In the genomic region with DNA sequence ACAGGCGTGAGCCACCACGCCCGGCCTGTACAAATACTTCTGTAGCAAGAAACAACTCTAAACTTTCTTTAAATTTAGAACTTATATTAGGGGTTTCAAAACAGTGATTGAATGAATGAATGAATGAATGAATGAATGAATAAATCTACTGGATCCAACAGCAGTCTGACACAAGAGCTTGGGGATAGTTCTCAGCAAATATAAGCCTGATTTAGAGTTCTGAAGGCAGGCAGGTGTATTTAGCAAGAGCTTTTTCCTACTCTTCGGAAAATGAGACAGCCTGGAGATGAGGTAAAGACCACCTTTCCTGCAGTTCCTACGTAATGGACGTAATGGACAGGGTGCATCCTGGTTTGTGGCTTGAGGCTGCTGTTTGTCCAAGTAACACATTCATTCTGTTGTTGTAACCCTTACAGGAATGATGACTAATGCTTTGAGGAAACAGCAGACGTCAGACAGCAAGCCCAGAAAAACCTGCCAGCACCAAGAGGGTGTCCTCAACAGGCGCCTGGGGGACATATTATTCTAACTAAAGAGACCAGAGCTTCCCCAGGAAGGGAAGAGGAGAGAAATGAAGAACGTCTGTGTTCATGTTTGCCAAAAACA, we compare ENCODE assay signal across 10 cellular contexts.
DNase-seq lines count a peak whose midpoint lies in the region; ATAC-seq, FAIRE-seq and TF ChIP-seq lines count a peak whose summit lies in the region.
"Had no signal": no experiment of that assay in that cellular context is flagged by ENCODE, and none has a peak within 500 bp of the region (broad histone marks: within the 10 kb centered on the region; RNA-seq: fewer than 3 reads in every experiment).

No MANE protein-coding gene starts in this region.

- H3K4me1 ChIP-seq in thoracic aorta (ENCODE audit: control insufficient read depth in 1 of 2, low read depth in 2 of 2): peaks cover 11 to 38% of the 10 kb centered on the region in 2 donors
- no peaks in the 10 kb centered on the region for H3K4me1 ChIP-seq in effector memory CD4-positive, alpha-beta T cell (ENCODE audit: control insufficient read depth, insufficient read depth, low read length, poor library complexity, severe bottlenecking)

- H3K9me3 Mint-ChIP-seq in WTC11: no peaks in the 10 kb centered on the region
- peaks cover 0 to 9% (median 4%) of the 10 kb centered on the region in 6 donors for H3K9me3 Mint-ChIP-seq in immature natural killer cell

- peak overlapping the region; percentile 18 to 50 for H3K27ac ChIP-seq in thoracic aorta
- no peak overlapping the region for H3K27ac ChIP-seq in effector memory CD4-positive, alpha-beta T cell (ENCODE audit: insufficient read depth, low read length, poor library complexity, severe bottlenecking)

- H3K4me1 Mint-ChIP-seq in WTC11 (peaks cover 48% of the 10 kb centered on the region), immature natural killer cell (no peaks in the 10 kb centered on the region)

- no peaks in the 10 kb centered on the region for H3K9me3 ChIP-seq in thoracic aorta
- no peaks in the 10 kb centered on the region for H3K9me3 ChIP-seq in effector memory CD4-positive, alpha-beta T cell (ENCODE audit: control insufficient read depth, low read length)

- H3K4me3 Mint-ChIP-seq in WTC11: no peak overlapping the region
- H3K4me3 Mint-ChIP-seq in immature natural killer cell: no peak overlapping the region

- H3K36me3 Mint-ChIP-seq in WTC11 (no peaks in the 10 kb centered on the region), immature natural killer cell (no peaks in the 10 kb centered on the region)

- H3K36me3 ChIP-seq in thoracic aorta: no peaks in the 10 kb centered on the region
- H3K36me3 ChIP-seq in effector memory CD4-positive, alpha-beta T cell (ENCODE audit: control insufficient read depth, insufficient read depth, low read length): no peaks in the 10 kb centered on the region

- DNase-seq in HS-5 (ENCODE audit: low read depth) (peak; percentile 30), WTC11 (ENCODE audit: low spot score) (no peak), glomerular endothelial cell (ENCODE audit: extremely low read depth, low read depth, low spot score) (peak; percentile 82), thoracic aorta (ENCODE audit: low spot score) (peak; percentile 26), immature natural killer cell (no peak), GM12891 (ENCODE audit: insufficient read length, low spot score) (no peak)
- DNase-seq in effector memory CD4-positive, alpha-beta T cell: no peak
- DNase-seq: activated CD4-positive, alpha-beta T cell treated with anti-CD3 and anti-CD28 coated beads for 48 hours; central memory CD4-positive, alpha-beta T cell had no signal

- ATAC-seq in WTC11 (no peak), thoracic aorta (ENCODE audit: insufficient number of reproducible peaks, low FRiP score, low read depth) (peak; percentile 89)

- TF ChIP-seq POLR2A in GM12891 (IDR thresholded peaks at IDR 0.05; ENCODE audit: low read depth, low read length): no peak

- no peak for TF ChIP-seq CTCF in WTC11 (IDR thresholded peaks at IDR 0.05)
- TF ChIP-seq CTCF in thoracic aorta (IDR thresholded peaks at IDR 0.05): no peak

- peak overlapping the region; percentile 16 for H3K4me3 ChIP-seq in thoracic aorta
- H3K4me3 ChIP-seq in effector memory CD4-positive, alpha-beta T cell (ENCODE audit: insufficient read depth, low read depth, low read length, poor library complexity, severe bottlenecking): no peak overlapping the region

- no peaks in the 10 kb centered on the region for H3K27me3 Mint-ChIP-seq in WTC11 (ENCODE audit: low read depth)
- peaks cover 0 to 2% (median 0%) of the 10 kb centered on the region in 3 donors for H3K27me3 Mint-ChIP-seq in immature natural killer cell (ENCODE audit: low read depth in 3 of 3)

- POLR2A ChIA-PET in WTC11 (lab: Charles Lee): no interaction called here

- FAIRE-seq in GM12891 (lab: Jason Lieb, UNC): no peak
- FAIRE-seq: GM18507 had no signal

- CTCF ChIA-PET in WTC11 (lab: Charles Lee): no interaction called here

- no peaks in the 10 kb centered on the region for H3K27me3 ChIP-seq in thoracic aorta (replicated peaks; ENCODE audit: insufficient read depth)
- H3K27me3 ChIP-seq in effector memory CD4-positive, alpha-beta T cell (replicated peaks; ENCODE audit: control insufficient read depth, insufficient read depth, low read length, poor library complexity, severe bottlenecking): no peaks in the 10 kb centered on the region

- H3K27ac Mint-ChIP-seq in WTC11: 0 out of 2 replicates have a peak overlapping the region, but pooled peaks have one; percentile 73
- no peak overlapping the region for H3K27ac Mint-ChIP-seq in immature natural killer cell

TF ChIP-seq in WTC11, 78 proteins besides CTCF, POLR2A, EP300 and RAD21 (continues in another document):
- no peak for TF ChIP-seq ZNF416 (CRISPR knock-in tag; IDR thresholded peaks at IDR 0.05)
- TF ChIP-seq, protein P1, sequence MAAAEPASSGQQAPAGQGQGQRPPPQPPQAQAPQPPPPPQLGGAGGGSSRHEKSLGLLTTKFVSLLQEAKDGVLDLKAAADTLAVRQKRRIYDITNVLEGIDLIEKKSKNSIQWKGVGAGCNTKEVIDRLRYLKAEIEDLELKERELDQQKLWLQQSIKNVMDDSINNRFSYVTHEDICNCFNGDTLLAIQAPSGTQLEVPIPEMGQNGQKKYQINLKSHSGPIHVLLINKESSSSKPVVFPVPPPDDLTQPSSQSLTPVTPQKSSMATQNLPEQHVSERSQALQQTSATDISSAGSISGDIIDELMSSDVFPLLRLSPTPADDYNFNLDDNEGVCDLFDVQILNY (CRISPR knock-in tag; IDR thresholded peaks at IDR 0.05): no peak
- TF ChIP-seq, protein P2, sequence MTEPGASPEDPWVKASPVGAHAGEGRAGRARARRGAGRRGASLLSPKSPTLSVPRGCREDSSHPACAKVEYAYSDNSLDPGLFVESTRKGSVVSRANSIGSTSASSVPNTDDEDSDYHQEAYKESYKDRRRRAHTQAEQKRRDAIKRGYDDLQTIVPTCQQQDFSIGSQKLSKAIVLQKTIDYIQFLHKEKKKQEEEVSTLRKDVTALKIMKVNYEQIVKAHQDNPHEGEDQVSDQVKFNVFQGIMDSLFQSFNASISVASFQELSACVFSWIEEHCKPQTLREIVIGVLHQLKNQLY (CRISPR knock-in tag; IDR thresholded peaks at IDR 0.05): no peak

TF ChIP-seq in GM12891, 5 proteins besides CTCF, POLR2A, EP300 and RAD21:
- TF ChIP-seq POLR2AphosphoS5 (IDR thresholded peaks at IDR 0.05; ENCODE audit: low read depth, low read length) (no peak), POU2F2 (IDR thresholded peaks at IDR 0.05; ENCODE audit: low read depth, low read length) (no peak), TAF1 (IDR thresholded peaks at IDR 0.05; ENCODE audit: low read depth, low read length) (no peak), PAX5 (IDR thresholded peaks at IDR 0.05; ENCODE audit: insufficient read depth, low read length, severe bottlenecking) (no peak), SPI1 (IDR thresholded peaks at IDR 0.05; ENCODE audit: low read depth, low read length) (no peak)

Comparison
In these comparisons a context has a peak if more than half of its experiments do, and no peak if none do; other contexts are left out.
1. DNase-seq: peak in HS-5 (single experiment), glomerular endothelial cell (single experiment) and thoracic aorta (single experiment); none in WTC11 (single experiment), immature natural killer cell (0 of 3), GM12891 (single experiment) and effector memory CD4-positive, alpha-beta T cell (0 of 3).